Comparison of ENCODE assay signal across 8 cellular contexts in genomic region chr19:38118176-38118575, GRCh38.
"Had no signal": no experiment of that assay in that cellular context is flagged by ENCODE, and none has a peak within 500 bp of the region (broad histone marks: within the 10 kb centered on the region; RNA-seq: fewer than 3 reads in every experiment).

No MANE protein-coding gene starts in this region.

- ATAC-seq: GM23338, K562 had no signal

- FAIRE-seq: H1, H54, HTR-8/SVneo, K562 had no signal

- H3K4me3 Mint-ChIP-seq: GM23338, H9 had no signal

- H3K27ac Mint-ChIP-seq: GM23338, H9 had no signal

- DNase-seq: H9, HCEC 1CT, IMR-90 had no signal

- H3K4me3 ChIP-seq: GM23338, K562 had no signal

- H3K4me1 Mint-ChIP-seq: GM23338, H9 had no signal

- H3K4me2 ChIP-seq: GM23338 had no signal
